ENCODE assay signal across 1 cellular context in the genomic region with DNA sequence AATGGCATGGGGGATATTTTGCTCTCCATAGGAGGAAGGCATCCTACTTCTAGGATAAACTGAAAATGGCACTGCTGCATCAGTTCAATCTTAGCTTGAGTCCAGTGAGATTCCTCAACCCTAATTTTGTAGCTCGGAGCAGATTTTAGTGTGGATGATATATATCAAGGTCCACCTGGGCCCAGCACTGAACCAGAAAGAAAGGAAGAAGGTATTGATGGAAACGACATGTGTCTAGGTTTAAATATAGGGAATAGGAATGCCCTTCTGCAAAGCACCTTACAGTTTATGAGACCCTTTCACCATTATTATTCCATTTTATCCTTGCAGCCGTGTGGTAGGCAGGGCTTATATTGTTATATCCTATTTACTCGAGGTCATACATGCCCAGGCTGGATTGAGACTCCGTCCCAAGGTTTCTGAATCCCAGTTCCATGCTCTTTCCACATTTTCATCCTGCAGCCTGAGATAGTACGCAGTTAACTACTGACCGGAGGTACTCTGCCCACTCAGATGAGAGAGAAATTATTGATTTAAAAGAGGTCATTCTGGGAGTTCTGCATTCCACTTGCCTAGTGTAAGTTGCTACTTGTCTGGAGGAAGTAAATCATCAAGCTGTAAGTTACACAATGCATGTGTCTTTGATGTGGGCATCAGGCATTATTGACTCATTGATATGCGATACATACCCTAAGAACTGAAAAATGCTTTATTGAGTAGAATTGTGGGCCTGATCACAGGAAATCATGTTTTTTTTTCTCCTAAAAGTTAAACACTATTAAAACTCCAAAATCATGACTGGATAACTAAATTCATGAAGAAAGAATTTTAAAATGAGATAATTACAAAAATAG.
A peak's percentile ranks its signal among the peaks of the same experiment; 100 is the strongest.
TF ChIP-seq lines count a peak whose summit lies in the region.

No MANE protein-coding gene starts in this region.

TF ChIP-seq in HepG2, 621 proteins besides CTCF, POLR2A, EP300 and RAD21 (continued from another document and continues in another):
- TF ChIP-seq, protein P1, sequence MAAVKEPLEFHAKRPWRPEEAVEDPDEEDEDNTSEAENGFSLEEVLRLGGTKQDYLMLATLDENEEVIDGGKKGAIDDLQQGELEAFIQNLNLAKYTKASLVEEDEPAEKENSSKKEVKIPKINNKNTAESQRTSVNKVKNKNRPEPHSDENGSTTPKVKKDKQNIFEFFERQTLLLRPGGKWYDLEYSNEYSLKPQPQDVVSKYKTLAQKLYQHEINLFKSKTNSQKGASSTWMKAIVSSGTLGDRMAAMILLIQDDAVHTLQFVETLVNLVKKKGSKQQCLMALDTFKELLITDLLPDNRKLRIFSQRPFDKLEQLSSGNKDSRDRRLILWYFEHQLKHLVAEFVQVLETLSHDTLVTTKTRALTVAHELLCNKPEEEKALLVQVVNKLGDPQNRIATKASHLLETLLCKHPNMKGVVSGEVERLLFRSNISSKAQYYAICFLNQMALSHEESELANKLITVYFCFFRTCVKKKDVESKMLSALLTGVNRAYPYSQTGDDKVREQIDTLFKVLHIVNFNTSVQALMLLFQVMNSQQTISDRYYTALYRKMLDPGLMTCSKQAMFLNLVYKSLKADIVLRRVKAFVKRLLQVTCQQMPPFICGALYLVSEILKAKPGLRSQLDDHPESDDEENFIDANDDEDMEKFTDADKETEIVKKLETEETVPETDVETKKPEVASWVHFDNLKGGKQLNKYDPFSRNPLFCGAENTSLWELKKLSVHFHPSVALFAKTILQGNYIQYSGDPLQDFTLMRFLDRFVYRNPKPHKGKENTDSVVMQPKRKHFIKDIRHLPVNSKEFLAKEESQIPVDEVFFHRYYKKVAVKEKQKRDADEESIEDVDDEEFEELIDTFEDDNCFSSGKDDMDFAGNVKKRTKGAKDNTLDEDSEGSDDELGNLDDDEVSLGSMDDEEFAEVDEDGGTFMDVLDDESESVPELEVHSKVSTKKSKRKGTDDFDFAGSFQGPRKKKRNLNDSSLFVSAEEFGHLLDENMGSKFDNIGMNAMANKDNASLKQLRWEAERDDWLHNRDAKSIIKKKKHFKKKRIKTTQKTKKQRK (IDR thresholded peaks at IDR 0.05; ENCODE audit: low read length), result no peak
- TF ChIP-seq, protein P2, sequence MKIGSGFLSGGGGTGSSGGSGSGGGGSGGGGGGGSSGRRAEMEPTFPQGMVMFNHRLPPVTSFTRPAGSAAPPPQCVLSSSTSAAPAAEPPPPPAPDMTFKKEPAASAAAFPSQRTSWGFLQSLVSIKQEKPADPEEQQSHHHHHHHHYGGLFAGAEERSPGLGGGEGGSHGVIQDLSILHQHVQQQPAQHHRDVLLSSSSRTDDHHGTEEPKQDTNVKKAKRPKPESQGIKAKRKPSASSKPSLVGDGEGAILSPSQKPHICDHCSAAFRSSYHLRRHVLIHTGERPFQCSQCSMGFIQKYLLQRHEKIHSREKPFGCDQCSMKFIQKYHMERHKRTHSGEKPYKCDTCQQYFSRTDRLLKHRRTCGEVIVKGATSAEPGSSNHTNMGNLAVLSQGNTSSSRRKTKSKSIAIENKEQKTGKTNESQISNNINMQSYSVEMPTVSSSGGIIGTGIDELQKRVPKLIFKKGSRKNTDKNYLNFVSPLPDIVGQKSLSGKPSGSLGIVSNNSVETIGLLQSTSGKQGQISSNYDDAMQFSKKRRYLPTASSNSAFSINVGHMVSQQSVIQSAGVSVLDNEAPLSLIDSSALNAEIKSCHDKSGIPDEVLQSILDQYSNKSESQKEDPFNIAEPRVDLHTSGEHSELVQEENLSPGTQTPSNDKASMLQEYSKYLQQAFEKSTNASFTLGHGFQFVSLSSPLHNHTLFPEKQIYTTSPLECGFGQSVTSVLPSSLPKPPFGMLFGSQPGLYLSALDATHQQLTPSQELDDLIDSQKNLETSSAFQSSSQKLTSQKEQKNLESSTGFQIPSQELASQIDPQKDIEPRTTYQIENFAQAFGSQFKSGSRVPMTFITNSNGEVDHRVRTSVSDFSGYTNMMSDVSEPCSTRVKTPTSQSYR (CRISPR knock-in tag; IDR thresholded peaks at IDR 0.05; ENCODE audit: borderline replicate concordance), result peak; percentile 75; the same call in 1 of the 2 replicates
- TF ChIP-seq ZBTB38 (CRISPR knock-in tag; IDR thresholded peaks at IDR 0.05), result peak; percentile 27; the same call in 1 of the 2 replicates
- no peak for TF ChIP-seq KDM5B (CRISPR knock-in tag; IDR thresholded peaks at IDR 0.05; ENCODE audit: borderline replicate concordance)
- TF ChIP-seq NFIB (CRISPR knock-in tag; IDR thresholded peaks at IDR 0.05; ENCODE audit: borderline replicate concordance), result no peak
- peak; percentile 83; the same call in 1 of the 2 replicates for TF ChIP-seq ATF1 (CRISPR knock-in tag; IDR thresholded peaks at IDR 0.05)
- no peak for TF ChIP-seq IKZF1 (IDR thresholded peaks at IDR 0.05)
- TF ChIP-seq ERF (CRISPR knock-in tag; IDR thresholded peaks at IDR 0.05), result peak; percentile 99
- peak; percentile 95 for TF ChIP-seq SOX13 (IDR thresholded peaks at IDR 0.05)
- TF ChIP-seq SOX13 (CRISPR knock-in tag; conservative IDR thresholded peaks at IDR 0.05 in 1 of 2, IDR thresholded peaks at IDR 0.05 in 1 of 2), result peak; percentile 15 to 99; a peak in 2 of 4 replicates
- peak; percentile 95 for TF ChIP-seq JUND (CRISPR knock-in tag; IDR thresholded peaks at IDR 0.05)
- TF ChIP-seq, protein P3, sequence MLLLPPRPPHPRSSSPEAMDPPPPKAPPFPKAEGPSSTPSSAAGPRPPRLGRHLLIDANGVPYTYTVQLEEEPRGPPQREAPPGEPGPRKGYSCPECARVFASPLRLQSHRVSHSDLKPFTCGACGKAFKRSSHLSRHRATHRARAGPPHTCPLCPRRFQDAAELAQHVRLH (CRISPR knock-in tag; IDR thresholded peaks at IDR 0.05; ENCODE audit: borderline replicate concordance, low read depth), result peak; percentile 79; the same call in 1 of the 2 replicates
- no peak for TF ChIP-seq ZNF839 (CRISPR knock-in tag; IDR thresholded peaks at IDR 0.05; ENCODE audit: borderline replicate concordance)
- no peak for TF ChIP-seq ZNF777 (CRISPR knock-in tag; IDR thresholded peaks at IDR 0.05)
- TF ChIP-seq RARA (CRISPR knock-in tag; IDR thresholded peaks at IDR 0.05), result peak; percentile 100
- TF ChIP-seq GATAD1 (CRISPR knock-in tag; IDR thresholded peaks at IDR 0.05), result peak; percentile 79; the same call in 1 of the 2 replicates
- TF ChIP-seq, protein P4, sequence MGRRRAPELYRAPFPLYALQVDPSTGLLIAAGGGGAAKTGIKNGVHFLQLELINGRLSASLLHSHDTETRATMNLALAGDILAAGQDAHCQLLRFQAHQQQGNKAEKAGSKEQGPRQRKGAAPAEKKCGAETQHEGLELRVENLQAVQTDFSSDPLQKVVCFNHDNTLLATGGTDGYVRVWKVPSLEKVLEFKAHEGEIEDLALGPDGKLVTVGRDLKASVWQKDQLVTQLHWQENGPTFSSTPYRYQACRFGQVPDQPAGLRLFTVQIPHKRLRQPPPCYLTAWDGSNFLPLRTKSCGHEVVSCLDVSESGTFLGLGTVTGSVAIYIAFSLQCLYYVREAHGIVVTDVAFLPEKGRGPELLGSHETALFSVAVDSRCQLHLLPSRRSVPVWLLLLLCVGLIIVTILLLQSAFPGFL (CRISPR knock-in tag; IDR thresholded peaks at IDR 0.05), result no peak
- no peak for TF ChIP-seq SOX6 (IDR thresholded peaks at IDR 0.05)
- peak; percentile 98 for TF ChIP-seq SOX6 (CRISPR knock-in tag; IDR thresholded peaks at IDR 0.05)
- TF ChIP-seq KDM3A (CRISPR knock-in tag; IDR thresholded peaks at IDR 0.05; ENCODE audit: low read depth), result peak; percentile 97
- peak; percentile 97 for TF ChIP-seq ZNF205 (CRISPR knock-in tag; IDR thresholded peaks at IDR 0.05)
- TF ChIP-seq ZNF24 (IDR thresholded peaks at IDR 0.05), result peak; percentile 79
- TF ChIP-seq, protein P5, sequence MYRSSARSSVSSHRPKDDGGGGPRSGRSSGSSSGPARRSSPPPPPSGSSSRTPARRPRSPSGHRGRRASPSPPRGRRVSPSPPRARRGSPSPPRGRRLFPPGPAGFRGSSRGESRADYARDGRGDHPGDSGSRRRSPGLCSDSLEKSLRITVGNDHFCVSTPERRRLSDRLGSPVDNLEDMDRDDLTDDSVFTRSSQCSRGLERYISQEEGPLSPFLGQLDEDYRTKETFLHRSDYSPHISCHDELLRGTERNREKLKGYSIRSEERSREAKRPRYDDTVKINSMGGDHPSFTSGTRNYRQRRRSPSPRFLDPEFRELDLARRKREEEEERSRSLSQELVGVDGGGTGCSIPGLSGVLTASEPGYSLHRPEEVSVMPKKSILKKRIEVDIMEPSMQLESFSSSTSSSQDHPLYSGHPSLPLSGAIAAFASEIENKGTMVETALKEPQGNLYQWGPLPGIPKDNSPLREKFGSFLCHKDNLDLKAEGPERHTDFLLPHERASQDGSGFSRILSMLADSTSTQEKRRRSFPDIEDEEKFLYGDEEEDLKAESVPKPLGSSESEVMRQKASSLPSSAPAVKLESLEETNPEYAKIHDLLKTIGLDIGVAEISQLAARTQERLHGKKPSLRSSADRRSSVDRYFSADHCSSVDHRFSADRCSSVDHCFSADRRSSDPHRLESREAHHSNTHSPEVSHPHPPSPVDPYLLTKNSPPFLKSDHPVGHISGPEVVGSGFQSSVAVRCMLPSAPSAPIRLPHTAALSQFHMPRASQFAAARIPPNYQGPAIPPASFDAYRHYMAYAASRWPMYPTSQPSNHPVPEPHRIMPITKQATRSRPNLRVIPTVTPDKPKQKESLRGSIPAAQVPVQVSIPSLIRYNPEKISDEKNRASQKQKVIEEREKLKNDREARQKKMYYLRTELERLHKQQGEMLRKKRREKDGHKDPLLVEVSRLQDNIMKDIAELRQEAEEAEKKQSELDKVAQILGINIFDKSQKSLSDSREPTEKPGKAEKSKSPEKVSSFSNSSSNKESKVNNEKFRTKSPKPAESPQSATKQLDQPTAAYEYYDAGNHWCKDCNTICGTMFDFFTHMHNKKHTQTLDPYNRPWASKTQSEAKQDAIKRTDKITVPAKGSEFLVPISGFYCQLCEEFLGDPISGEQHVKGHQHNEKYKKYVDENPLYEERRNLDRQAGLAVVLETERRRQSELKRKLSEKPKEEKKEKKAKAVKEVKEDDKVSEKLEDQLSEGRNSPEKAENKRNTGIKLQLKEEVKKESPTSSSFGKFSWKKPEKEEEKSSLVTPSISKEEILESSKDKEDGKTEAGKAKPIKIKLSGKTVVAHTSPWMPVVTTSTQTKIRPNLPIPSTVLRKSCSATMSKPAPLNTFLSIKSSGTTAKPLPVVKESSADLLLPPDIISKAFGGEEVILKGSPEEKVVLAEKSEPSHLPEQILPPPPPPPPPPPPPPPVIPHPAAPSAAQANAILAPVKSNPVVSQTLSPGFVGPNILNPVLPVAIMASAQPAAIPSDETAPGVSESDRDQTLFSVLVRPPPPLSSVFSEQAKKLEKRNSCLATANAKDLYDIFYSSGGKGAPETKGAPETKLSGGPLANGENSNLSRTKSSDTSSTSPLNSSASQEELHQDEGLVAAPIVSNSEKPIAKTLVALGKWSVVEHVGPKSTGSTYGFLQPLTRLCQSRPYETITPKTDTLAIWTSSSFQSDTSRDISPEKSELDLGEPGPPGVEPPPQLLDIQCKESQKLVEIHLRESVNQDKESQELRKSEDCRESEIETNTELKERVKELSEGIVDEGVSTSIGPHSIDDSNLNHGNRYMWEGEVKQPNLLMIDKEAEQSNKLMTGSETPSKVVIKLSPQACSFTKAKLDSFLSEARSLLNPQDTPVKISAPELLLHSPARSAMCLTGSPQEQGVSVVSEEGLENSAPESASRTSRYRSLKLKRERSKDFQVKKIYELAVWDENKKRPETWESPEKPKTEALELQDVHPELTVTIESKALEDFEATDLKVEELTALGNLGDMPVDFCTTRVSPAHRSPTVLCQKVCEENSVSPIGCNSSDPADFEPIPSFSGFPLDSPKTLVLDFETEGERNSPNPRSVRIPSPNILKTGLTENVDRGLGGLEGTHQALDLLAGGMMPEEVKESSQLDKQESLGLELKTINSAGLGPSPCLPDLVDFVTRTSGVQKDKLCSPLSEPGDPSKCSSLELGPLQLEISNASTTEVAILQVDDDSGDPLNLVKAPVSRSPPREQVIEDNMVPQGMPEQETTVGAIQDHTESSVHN (CRISPR knock-in tag; IDR thresholded peaks at IDR 0.05), result no peak
- TF ChIP-seq SKI (IDR thresholded peaks at IDR 0.05; ENCODE audit: partially characterized antibody), result peak; percentile 95
- peak; percentile 67; the same call in 1 of the 2 replicates for TF ChIP-seq ZNF605 (CRISPR knock-in tag; IDR thresholded peaks at IDR 0.05)
- TF ChIP-seq ZNF747 (CRISPR knock-in tag; IDR thresholded peaks at IDR 0.05; ENCODE audit: borderline replicate concordance), result peak; percentile 61; the same call in 1 of the 2 replicates
- peak; percentile 62; the same call in 1 of the 2 replicates for TF ChIP-seq SMARCE1 (IDR thresholded peaks at IDR 0.05; ENCODE audit: borderline replicate concordance)
- TF ChIP-seq ZNF180 (CRISPR knock-in tag; IDR thresholded peaks at IDR 0.05; ENCODE audit: borderline replicate concordance, low read depth), result no peak
- no peak for TF ChIP-seq ZNF138 (CRISPR knock-in tag; IDR thresholded peaks at IDR 0.05; ENCODE audit: low read depth)
- TF ChIP-seq MBNL3 (CRISPR knock-in tag; conservative IDR thresholded peaks at IDR 0.05), result no peak
- TF ChIP-seq, protein P6, sequence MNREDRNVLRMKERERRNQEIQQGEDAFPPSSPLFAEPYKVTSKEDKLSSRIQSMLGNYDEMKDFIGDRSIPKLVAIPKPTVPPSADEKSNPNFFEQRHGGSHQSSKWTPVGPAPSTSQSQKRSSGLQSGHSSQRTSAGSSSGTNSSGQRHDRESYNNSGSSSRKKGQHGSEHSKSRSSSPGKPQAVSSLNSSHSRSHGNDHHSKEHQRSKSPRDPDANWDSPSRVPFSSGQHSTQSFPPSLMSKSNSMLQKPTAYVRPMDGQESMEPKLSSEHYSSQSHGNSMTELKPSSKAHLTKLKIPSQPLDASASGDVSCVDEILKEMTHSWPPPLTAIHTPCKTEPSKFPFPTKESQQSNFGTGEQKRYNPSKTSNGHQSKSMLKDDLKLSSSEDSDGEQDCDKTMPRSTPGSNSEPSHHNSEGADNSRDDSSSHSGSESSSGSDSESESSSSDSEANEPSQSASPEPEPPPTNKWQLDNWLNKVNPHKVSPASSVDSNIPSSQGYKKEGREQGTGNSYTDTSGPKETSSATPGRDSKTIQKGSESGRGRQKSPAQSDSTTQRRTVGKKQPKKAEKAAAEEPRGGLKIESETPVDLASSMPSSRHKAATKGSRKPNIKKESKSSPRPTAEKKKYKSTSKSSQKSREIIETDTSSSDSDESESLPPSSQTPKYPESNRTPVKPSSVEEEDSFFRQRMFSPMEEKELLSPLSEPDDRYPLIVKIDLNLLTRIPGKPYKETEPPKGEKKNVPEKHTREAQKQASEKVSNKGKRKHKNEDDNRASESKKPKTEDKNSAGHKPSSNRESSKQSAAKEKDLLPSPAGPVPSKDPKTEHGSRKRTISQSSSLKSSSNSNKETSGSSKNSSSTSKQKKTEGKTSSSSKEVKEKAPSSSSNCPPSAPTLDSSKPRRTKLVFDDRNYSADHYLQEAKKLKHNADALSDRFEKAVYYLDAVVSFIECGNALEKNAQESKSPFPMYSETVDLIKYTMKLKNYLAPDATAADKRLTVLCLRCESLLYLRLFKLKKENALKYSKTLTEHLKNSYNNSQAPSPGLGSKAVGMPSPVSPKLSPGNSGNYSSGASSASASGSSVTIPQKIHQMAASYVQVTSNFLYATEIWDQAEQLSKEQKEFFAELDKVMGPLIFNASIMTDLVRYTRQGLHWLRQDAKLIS (CRISPR knock-in tag; IDR thresholded peaks at IDR 0.05), result peak; percentile 90
- TF ChIP-seq, protein P7, sequence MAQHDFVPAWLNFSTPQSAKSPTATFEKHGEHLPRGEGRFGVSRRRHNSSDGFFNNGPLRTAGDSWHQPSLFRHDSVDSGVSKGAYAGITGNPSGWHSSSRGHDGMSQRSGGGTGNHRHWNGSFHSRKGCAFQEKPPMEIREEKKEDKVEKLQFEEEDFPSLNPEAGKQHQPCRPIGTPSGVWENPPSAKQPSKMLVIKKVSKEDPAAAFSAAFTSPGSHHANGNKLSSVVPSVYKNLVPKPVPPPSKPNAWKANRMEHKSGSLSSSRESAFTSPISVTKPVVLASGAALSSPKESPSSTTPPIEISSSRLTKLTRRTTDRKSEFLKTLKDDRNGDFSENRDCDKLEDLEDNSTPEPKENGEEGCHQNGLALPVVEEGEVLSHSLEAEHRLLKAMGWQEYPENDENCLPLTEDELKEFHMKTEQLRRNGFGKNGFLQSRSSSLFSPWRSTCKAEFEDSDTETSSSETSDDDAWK (CRISPR knock-in tag; IDR thresholded peaks at IDR 0.05), result no peak
- no peak for TF ChIP-seq ZNF44 (CRISPR knock-in tag; IDR thresholded peaks at IDR 0.05)
- peak; percentile 96; the same call in 1 of the 2 replicates for TF ChIP-seq ZNF816 (CRISPR knock-in tag; IDR thresholded peaks at IDR 0.05; ENCODE audit: borderline replicate concordance)
